In the genomic region with DNA sequence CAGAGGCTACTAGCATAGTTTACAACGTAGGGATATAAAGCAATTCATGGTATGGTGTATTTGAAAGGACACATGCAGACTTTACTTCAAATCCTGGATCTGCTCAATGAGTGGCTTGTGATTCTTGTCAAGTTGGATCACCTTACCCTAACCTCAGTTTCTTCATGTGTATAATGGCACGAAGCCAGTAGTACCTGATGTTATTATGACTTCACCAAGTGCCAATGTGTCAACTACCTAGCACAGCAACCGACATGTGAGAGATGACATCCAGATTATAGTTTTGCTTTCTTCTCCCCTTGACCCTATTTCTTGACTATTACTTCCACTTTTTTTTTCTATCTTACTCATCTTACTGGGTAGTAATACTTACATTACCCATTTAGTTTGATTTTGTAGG, we compare ENCODE assay signal across 15 cellular contexts.
DNase-seq lines count a peak whose midpoint lies in the region; TF ChIP-seq lines count a peak whose summit lies in the region.
"Had no signal": no experiment of that assay in that cellular context is flagged by ENCODE, and none has a peak within 500 bp of the region (broad histone marks: within the 10 kb centered on the region; RNA-seq: fewer than 3 reads in every experiment).

No MANE protein-coding gene starts in this region.

- in situ Hi-C loops in mammary epithelial cell (cut with MboI; ENCODE audit: low sequenced_read_pairs in 2 of 2) = no loop called here

- POLR2A ChIA-PET in PC-9 (lab: Charles Lee; ENCODE audit: unreplicated experiment) = no interaction called here

- TF ChIP-seq CTCF in mammary epithelial cell (conservative IDR thresholded peaks at IDR 0.05 in 1 of 2, IDR thresholded peaks at IDR 0.05 in 1 of 2; ENCODE audit: extremely low read depth in 1 of 2, insufficient read depth in 1 of 2, low read depth in 1 of 2, low read length in 2 of 2) (no peak), breast epithelium (IDR thresholded peaks at IDR 0.05) (no peak), OCI-LY3 (IDR thresholded peaks at IDR 0.05; ENCODE audit: low read depth, low read length) (no peak), PC-9 (conservative IDR thresholded peaks at IDR 0.05) (no peak)

- H3K27me3 ChIP-seq in mammary epithelial cell (ENCODE audit: insufficient read depth, low read length) (no peaks in the 10 kb centered on the region), breast epithelium (no peaks in the 10 kb centered on the region), OCI-LY3 (ENCODE audit: low read depth, low read length) (no peaks in the 10 kb centered on the region), PC-9 (ENCODE audit: insufficient read depth, low read depth) (no peaks in the 10 kb centered on the region)
- H3K27me3 ChIP-seq: BLaER1 treated with 17β-estradiol and CSF1 and Interleukin-3, amounts not matched to agents 10 nM and 100 nM had no signal

- H3K4me2 ChIP-seq in mammary epithelial cell (ENCODE audit: insufficient read depth, low read depth, low read length) (no peak overlapping the region), OCI-LY3 (ENCODE audit: low read length) (peak overlapping the region; percentile 25; the same call in 1 of the 2 replicates), PC-9 (no peak overlapping the region)
- H3K4me2 ChIP-seq: BLaER1 treated with 17β-estradiol and CSF1 and Interleukin-3, amounts not matched to agents 10 nM and 100 nM had no signal

- H3K27ac ChIP-seq in mammary epithelial cell (ENCODE audit: insufficient read depth, low read depth, low read length) (no peak overlapping the region), breast epithelium (no peak overlapping the region), OCI-LY3 (ENCODE audit: low read length) (no peak overlapping the region), epithelial cell of prostate (no peak overlapping the region), PC-9 (no peak overlapping the region)
- H3K27ac ChIP-seq: BLaER1 treated with 17β-estradiol and CSF1 and Interleukin-3, amounts not matched to agents 10 nM and 100 nM; GM23248; HL-60 had no signal

- H3K79me2 ChIP-seq in mammary epithelial cell (ENCODE audit: insufficient read depth, low read length) (no peaks in the 10 kb centered on the region), OCI-LY3 (ENCODE audit: low read length) (no peaks in the 10 kb centered on the region), PC-9 (ENCODE audit: low read depth) (no peaks in the 10 kb centered on the region)

- intact Hi-C loops in mammary epithelial cell (cut with micrococcal nuclease) = no loop called here
- intact Hi-C loops in breast epithelium (cut with DNase I; ENCODE audit: low total_unique reads) = no loop called here
- intact Hi-C loops in PC-9 (cut with micrococcal nuclease; ENCODE audit: unreplicated experiment) = no loop called here

- H3K36me3 ChIP-seq in mammary epithelial cell (ENCODE audit: insufficient read depth, low read length) = no peaks in the 10 kb centered on the region
- H3K36me3 ChIP-seq in breast epithelium = no peaks in the 10 kb centered on the region
- no peaks in the 10 kb centered on the region for H3K36me3 ChIP-seq in OCI-LY3 (replicated peaks; ENCODE audit: low read depth, low read length)
- no peaks in the 10 kb centered on the region for H3K36me3 ChIP-seq in PC-9 (ENCODE audit: low read depth)
- H3K36me3 ChIP-seq: BLaER1 treated with 17β-estradiol and CSF1 and Interleukin-3, amounts not matched to agents 10 nM and 100 nM had no signal

- H3K9ac ChIP-seq in mammary epithelial cell (ENCODE audit: insufficient read depth, low read length) (no peak overlapping the region), OCI-LY3 (ENCODE audit: low read length) (no peak overlapping the region)
- H3K9ac ChIP-seq: BLaER1 treated with 17β-estradiol and CSF1 and Interleukin-3, amounts not matched to agents 10 nM and 100 nM; GM23248 had no signal

- dilution Hi-C loops in mammary epithelial cell (cut with HindIII; ENCODE audit: low sequenced_read_pairs) = no loop called here

- H3K4me3 ChIP-seq in mammary epithelial cell (replicated peaks in 1 of 3; ENCODE audit: insufficient read depth in 1 of 3, low read depth in 2 of 3, low read length in 3 of 3) (no peak overlapping the region), breast epithelium (no peak overlapping the region), OCI-LY3 (ENCODE audit: low read length) (no peak overlapping the region), PC-9 (no peak overlapping the region)
- H3K4me3 ChIP-seq: BLaER1 treated with 17β-estradiol and CSF1 and Interleukin-3, amounts not matched to agents 10 nM and 100 nM; GM23248 had no signal

- DNase-seq in mammary epithelial cell (peak; percentile 7), breast epithelium (ENCODE audit: low spot score in 2 of 2) (no peak), epithelial cell of prostate (ENCODE audit: low read depth, low spot score) (peak; percentile 14), NOMO-1 treated with dmso at 0.1 percent for 144 hours (lab: John Stamatoyannopoulos, UW; ENCODE audit: unreplicated experiment) (no peak), PC-9 (no peak)
- no peak for DNase-seq in activated CD4-positive, CD25-positive, alpha-beta regulatory T cell treated with anti-CD3 and anti-CD28 coated beads, Interleukin-2, amount 50 U/mL, for 72 hours
- DNase-seq: 8988T; Calu3; CD8-positive, alpha-beta T cell; DND-41; GM23248; HCEC 1CT had no signal

- WGBS in mammary epithelial cell (ENCODE audit: low coverage, missing lambda C conversion rate) = 96% methylated on average over 3 of the region's 3 CpGs

- H3K9me2 ChIP-seq in PC-9 (ENCODE audit: insufficient read depth) = no peaks in the 10 kb centered on the region

- H2AFZ ChIP-seq in mammary epithelial cell (ENCODE audit: low read depth, low read length) (no peak overlapping the region), OCI-LY3 (ENCODE audit: low read depth, low read length) (no peak overlapping the region), PC-9 (no peak overlapping the region)
- H2AFZ ChIP-seq: GM23248 had no signal

- no peaks in the 10 kb centered on the region for H3K9me3 ChIP-seq in mammary epithelial cell (replicated peaks; ENCODE audit: insufficient read depth, low read length)
- H3K9me3 ChIP-seq in breast epithelium = no peaks in the 10 kb centered on the region
- no peaks in the 10 kb centered on the region for H3K9me3 ChIP-seq in OCI-LY3 (ENCODE audit: insufficient read depth, low read length)
- no peaks in the 10 kb centered on the region for H3K9me3 ChIP-seq in PC-9 (ENCODE audit: insufficient read depth, low read depth)
- H3K9me3 ChIP-seq: BLaER1 treated with 17β-estradiol and CSF1 and Interleukin-3, amounts not matched to agents 10 nM and 100 nM had no signal

- no peak for TF ChIP-seq POLR2A in breast epithelium (IDR thresholded peaks at IDR 0.05)

- CTCF ChIA-PET in mammary epithelial cell (lab: Charles Lee; ENCODE audit: low non-redundant PET) (no interaction called here), PC-9 (lab: Charles Lee) (no interaction called here)

- no peaks in the 10 kb centered on the region for H4K20me1 ChIP-seq in mammary epithelial cell (ENCODE audit: insufficient read depth, low read length)
- no peaks in the 10 kb centered on the region for H4K20me1 ChIP-seq in OCI-LY3 (ENCODE audit: insufficient read depth, low read length)
- H4K20me1 ChIP-seq in PC-9 (ENCODE audit: insufficient read depth) = no peaks in the 10 kb centered on the region
- H4K20me1 ChIP-seq: BLaER1 treated with 17β-estradiol and CSF1 and Interleukin-3, amounts not matched to agents 10 nM and 100 nM had no signal

- H3K4me1 ChIP-seq in mammary epithelial cell (ENCODE audit: insufficient read depth, low read length) (no peaks in the 10 kb centered on the region), breast epithelium (no peaks in the 10 kb centered on the region), OCI-LY3 (ENCODE audit: low read length) (peaks cover 9% of the 10 kb centered on the region), PC-9 (replicated peaks; ENCODE audit: insufficient read depth) (no peaks in the 10 kb centered on the region)
- H3K4me1 ChIP-seq: BLaER1 treated with 17β-estradiol and CSF1 and Interleukin-3, amounts not matched to agents 10 nM and 100 nM had no signal

- H3F3A ChIP-seq in PC-9 (ENCODE audit: insufficient read depth, low read depth) = no peaks in the 10 kb centered on the region

- BruUV-seq in mammary epithelial cell (replicated peaks; lab: Mats Ljungman, UMichigan) (no TSS peak), PC-9 (replicated peaks; lab: Mats Ljungman, UMichigan) (no TSS peak)

Comparison
In these comparisons a context has a peak if more than half of its experiments do, and no peak if none do; other contexts are left out.
1. DNase-seq: peak in mammary epithelial cell (single experiment) and epithelial cell of prostate (single experiment); none in breast epithelium (0 of 2), NOMO-1 treated with dmso at 0.1 percent for 144 hours (single experiment), PC-9 (0 of 2) and activated CD4-positive, CD25-positive, alpha-beta regulatory T cell treated with anti-CD3 and anti-CD28 coated beads, Interleukin-2, amount 50 U/mL, for 72 hours (single experiment).